8 cellular contexts compared by ENCODE assay signal in the genomic region with DNA sequence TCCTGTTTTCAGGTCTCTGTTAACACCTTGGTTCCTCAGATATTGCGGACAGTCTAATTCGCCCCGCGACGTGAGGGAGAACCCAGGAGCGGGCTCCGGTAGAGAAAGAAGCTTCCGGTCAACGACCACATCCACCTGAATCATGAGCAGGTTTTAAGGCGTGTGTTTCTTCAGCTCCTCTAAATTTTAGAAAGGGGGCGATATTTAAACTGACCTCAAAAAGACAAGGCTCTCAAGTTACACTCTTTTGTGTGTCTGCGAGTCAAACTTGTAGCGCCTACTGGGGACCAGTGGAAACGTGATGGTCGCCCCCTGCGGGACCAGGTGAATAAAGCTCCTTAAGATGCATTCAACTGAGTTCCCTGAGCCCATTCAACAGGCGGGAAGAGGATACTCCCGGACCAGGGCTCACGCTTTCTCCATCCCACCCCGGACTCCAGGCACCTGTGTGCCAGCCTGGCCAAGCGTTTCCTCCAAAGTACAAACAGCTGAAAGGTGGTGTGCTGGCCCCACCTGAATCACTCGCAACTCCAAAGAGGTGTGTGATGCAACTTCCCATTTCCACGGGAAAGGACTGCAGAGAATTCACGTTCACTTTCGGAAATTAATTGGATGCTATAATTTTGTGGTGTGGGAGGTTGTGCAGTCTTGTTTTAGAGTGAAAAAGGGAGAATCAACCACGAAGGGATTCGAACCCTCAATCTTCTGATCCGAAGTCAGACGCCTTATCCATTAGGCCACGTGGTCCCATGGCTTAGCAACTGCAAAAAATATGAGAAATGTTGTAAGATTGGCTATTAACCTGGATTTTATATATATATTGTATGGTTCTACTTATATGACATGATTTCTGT. TPM values are rescaled to one million over a fixed set of nuclear protein-coding genes. Genes with fewer than 3 reads are reported as not detected.
DNase-seq lines count a peak whose midpoint lies in the region; ATAC-seq, FAIRE-seq and TF ChIP-seq lines count a peak whose summit lies in the region.

No MANE protein-coding gene starts in this region.

- in situ Hi-C loops in K562 (cut with MboI) = no loop called here

- no peaks in the 10 kb centered on the region; a peak in 1 of 7 replicates for H3K36me3 Mint-ChIP-seq in H9 (ENCODE audit: insufficient read depth in 1 of 3, low read depth in 3 of 3)
- peaks cover 3% of the 10 kb centered on the region for H3K36me3 Mint-ChIP-seq in T-helper 1 cell treated with Interleukin-12 subunit alpha and Interleukin-12 subunit beta and Interleukin-4 antibody, amounts not matched to agents 30 μg/mL and 1 μg/mL, for 36 hours (ENCODE audit: low read depth)

- H3K9me1 ChIP-seq in K562 (ENCODE audit: control insufficient read depth, insufficient read depth, low read length) = no peaks in the 10 kb centered on the region

- peak; percentile 95 for ATAC-seq in K562

- H3K4ac ChIP-seq in H9 (ENCODE audit: low read depth, low read length) = no peak overlapping the region

- H4K91ac ChIP-seq in H9 (ENCODE audit: insufficient read length, low read depth, low read length) = no peak overlapping the region

- no peak overlapping the region for H3K23ac ChIP-seq in H9 (ENCODE audit: insufficient read length, low read depth, low read length)

- H4K20me1 ChIP-seq in H9 (ENCODE audit: control insufficient read depth, insufficient read depth, insufficient read length) (no peaks in the 10 kb centered on the region), K562 (replicated peaks; ENCODE audit: control insufficient read depth, insufficient read depth, low read length) (no peaks in the 10 kb centered on the region)

- H2BK12ac ChIP-seq in H9 (ENCODE audit: insufficient read length, low read depth, low read length) = no peak overlapping the region

- H3K4me3 Mint-ChIP-seq in H9 = peak overlapping the region; percentile 76 to 97
- peak overlapping the region; percentile 83 for H3K4me3 Mint-ChIP-seq in T-helper 1 cell treated with Interleukin-12 subunit alpha and Interleukin-12 subunit beta and Interleukin-4 antibody, amounts not matched to agents 30 μg/mL and 1 μg/mL, for 36 hours

- BruUV-seq in K562 (replicated peaks; lab: Mats Ljungman, UMichigan) = TSS peak; percentile 100

- H2AK5ac ChIP-seq in H9 (ENCODE audit: insufficient read length, low read length) = no peak overlapping the region

- H3K4me1 Mint-ChIP-seq in H9 = peaks cover 17 to 24% of the 10 kb centered on the region in 2 experiments
- H3K4me1 Mint-ChIP-seq in T-helper 1 cell treated with Interleukin-12 subunit alpha and Interleukin-12 subunit beta and Interleukin-4 antibody, amounts not matched to agents 30 μg/mL and 1 μg/mL, for 36 hours (ENCODE audit: low read depth) = peaks cover 22% of the 10 kb centered on the region

- intact Hi-C loops in K562 (cut with micrococcal nuclease) = loop anchor here (2.0 kb wide), 4 partner anchors 46 to 142 kb away; no protein-coding TSS in a partner anchor

- CTCF ChIA-PET in K562 (lab: Yijun Ruan, JAX; ENCODE audit: low intra/inter-chr PET ratio) = interaction anchor here (0.6 to 0.8 kb wide), 3 partner anchors 18 to 187 kb away, joined by 3 to 5 read pairs (median 3); no protein-coding TSS in a partner anchor

- peak; percentile 50 for DNase-seq in DMS79 (lab: John Stamatoyannopoulos, UW)
- peak; percentile 97 for DNase-seq in H9
- peak; percentile 16 for DNase-seq in NCI-H1092 treated with DMSO at 0.1 percent for 48 hours (lab: John Stamatoyannopoulos, UW)
- peak; percentile 90 to 98 (median 92) for DNase-seq in K562 (ENCODE audit: extremely low read depth in 1 of 4, low spot score in 3 of 4)
- DNase-seq in kidney epithelial cell (ENCODE audit: low read depth) = no peak
- DNase-seq in stimulated activated CD4-positive, alpha-beta T cell treated with anti-CD3 and anti-CD28 coated beads, Interleukin-4, amount 100 ng/mL, for 48 hours (ENCODE audit: low read depth in 2 of 2) = peak; percentile 40
- DNase-seq in occipital lobe (lab: John Stamatoyannopoulos, UW) = no peak

- H4K5ac ChIP-seq in H9 (ENCODE audit: insufficient read length, low read depth, low read length) = no peak overlapping the region

- H3K4me2 ChIP-seq in H9 (ENCODE audit: insufficient read depth, insufficient read length, low read length) (peak overlapping the region; percentile 71), K562 (ENCODE audit: insufficient read depth, low read length) (peak overlapping the region; percentile 98)

- no peaks in the 10 kb centered on the region; a peak in 1 of 5 replicates for H3K9me3 Mint-ChIP-seq in H9
- H3K9me3 Mint-ChIP-seq in T-helper 1 cell treated with Interleukin-12 subunit alpha and Interleukin-12 subunit beta and Interleukin-4 antibody, amounts not matched to agents 30 μg/mL and 1 μg/mL, for 36 hours = no peaks in the 10 kb centered on the region

- H3K18ac ChIP-seq in H9 (ENCODE audit: insufficient read length, low read depth, low read length) = peak overlapping the region; percentile 15

- peak overlapping the region; percentile 72 for H3K27ac ChIP-seq in H9 (ENCODE audit: insufficient read length, low read depth, low read length)
- H3K27ac ChIP-seq in K562 (ENCODE audit: extremely low read depth, low read depth, low read length) = peak overlapping the region; percentile 88

- no peak overlapping the region for H2BK5ac ChIP-seq in H9 (ENCODE audit: insufficient read length, low read length)

- no peaks in the 10 kb centered on the region for H3K36me3 ChIP-seq in K562 (ENCODE audit: control insufficient read depth, insufficient read depth, low read length)
- H3K36me3 ChIP-seq in kidney epithelial cell (ENCODE audit: control insufficient read depth, insufficient read depth, low read length) = no peaks in the 10 kb centered on the region

- H3K27me3 Mint-ChIP-seq in H9 (ENCODE audit: low read depth) = peaks cover 14% of the 10 kb centered on the region
- H3K27me3 Mint-ChIP-seq in T-helper 1 cell treated with Interleukin-12 subunit alpha and Interleukin-12 subunit beta and Interleukin-4 antibody, amounts not matched to agents 30 μg/mL and 1 μg/mL, for 36 hours (ENCODE audit: low read depth) = peaks cover 72% of the 10 kb centered on the region

- no peak overlapping the region for H3K56ac ChIP-seq in H9 (ENCODE audit: insufficient read length, low read depth, low read length)

- peak; percentile 67 for TF ChIP-seq EP300 in K562 (IDR thresholded peaks at IDR 0.05; ENCODE audit: low read length)

- no peak overlapping the region for H2BK20ac ChIP-seq in H9 (ENCODE audit: low read depth, low read length, poor library complexity, severe bottlenecking)

- H3K23me2 ChIP-seq in H9 (ENCODE audit: insufficient read length, low read depth, low read length, poor library complexity, severe bottlenecking) = peaks cover 13% of the 10 kb centered on the region

- H3K27ac Mint-ChIP-seq in H9 = peak overlapping the region; percentile 82 to 98 (median 92); a peak in 6 of 7 replicates
- peak overlapping the region; percentile 74 for H3K27ac Mint-ChIP-seq in T-helper 1 cell treated with Interleukin-12 subunit alpha and Interleukin-12 subunit beta and Interleukin-4 antibody, amounts not matched to agents 30 μg/mL and 1 μg/mL, for 36 hours

- FAIRE-seq in K562 (lab: Jason Lieb, UNC) = peak; percentile 92

- no peak overlapping the region for H3T11ph ChIP-seq in H9 (ENCODE audit: low read length)

- H3K14ac ChIP-seq in H9 (ENCODE audit: insufficient read depth, low read length) = peak overlapping the region; percentile 57; the same call in 1 of the 2 replicates

- peak overlapping the region; percentile 78 for H3K9ac ChIP-seq in H9 (ENCODE audit: extremely low read depth, insufficient read length, low read length)
- peak overlapping the region; percentile 78 to 81; a peak in 3 of 4 replicates for H3K9ac ChIP-seq in K562 (ENCODE audit: insufficient read depth in 1 of 2, low read depth in 2 of 2, low read length in 2 of 2)

- TF ChIP-seq CTCF in H9 (conservative IDR thresholded peaks at IDR 0.05) (peak; percentile 86), K562 (IDR thresholded peaks at IDR 0.05 in 2 of 3, conservative IDR thresholded peaks at IDR 0.05 in 1 of 3; ENCODE audit: insufficient read depth in 2 of 3, low read depth in 1 of 3, low read length in 3 of 3) (peak; percentile 98 to 99 (median 99)), kidney epithelial cell (IDR thresholded peaks at IDR 0.05; ENCODE audit: insufficient read depth, low read length, poor library complexity, severe bottlenecking) (peak; percentile 73)

- H3K79me1 ChIP-seq in H9 (ENCODE audit: insufficient read depth, low read depth, low read length, poor library complexity, severe bottlenecking) = no peaks in the 10 kb centered on the region

- no peak for TF ChIP-seq POLR2A in K562 (conservative IDR thresholded peaks at IDR 0.05)

- no peak overlapping the region for H4K8ac ChIP-seq in H9 (replicated peaks; ENCODE audit: insufficient read length, low read depth, low read length)

- POLR2A ChIA-PET in K562 (lab: Yijun Ruan, JAX) = interaction anchor here (0.6 to 1.9 kb wide), 29 partner anchors 10 to 1409 kb away, joined by 3 to 17 read pairs (median 4); partner anchors contain the start of gene ZSCAN12

- H3K27me3 ChIP-seq in H9 (ENCODE audit: insufficient read depth, low read length) = no peaks in the 10 kb centered on the region
- no peaks in the 10 kb centered on the region for H3K27me3 ChIP-seq in K562 (ENCODE audit: control insufficient read depth in 2 of 2, insufficient read depth in 2 of 2, low read length in 2 of 2)
- no peaks in the 10 kb centered on the region for H3K27me3 ChIP-seq in kidney epithelial cell (ENCODE audit: control insufficient read depth, insufficient read depth, low read length)

- no peak overlapping the region for H2BK15ac ChIP-seq in H9 (ENCODE audit: low read depth, low read length)

- no peak overlapping the region for H2BK120ac ChIP-seq in H9 (ENCODE audit: low read depth, low read length, poor library complexity, severe bottlenecking)

- H3K4me3 ChIP-seq in K562 = peak overlapping the region; percentile 49
- H3K4me3 ChIP-seq in kidney epithelial cell (ENCODE audit: low read depth, low read length) = peak overlapping the region; percentile 45

- H2AFZ ChIP-seq in H9 (ENCODE audit: low read length) (peak overlapping the region; percentile 90), K562 (ENCODE audit: low read depth, low read length) (peak overlapping the region; percentile 95)

- peak; percentile 89 to 90 for TF ChIP-seq RAD21 in K562 (CRISPR knock-in tag; conservative IDR thresholded peaks at IDR 0.05 in 1 of 2, IDR thresholded peaks at IDR 0.05 in 1 of 2)

- WGBS in H9 (ENCODE audit: extremely low coverage, insufficient read length, low lambda C conversion rate) = no CpG with 5 or more reads among the region's 30 CpGs
- WGBS in K562 (ENCODE audit: insufficient coverage, low coverage, missing lambda C conversion rate) = 3% methylated on average over 30 of the region's 30 CpGs

- H3K9me3 ChIP-seq in H9 (ENCODE audit: control insufficient read depth, low read depth, low read length) = no peaks in the 10 kb centered on the region
- H3K9me3 ChIP-seq in K562 (replicated peaks; ENCODE audit: control insufficient read depth, insufficient read depth, low read depth, low read length) = no peaks in the 10 kb centered on the region

- no peaks in the 10 kb centered on the region for H3K79me2 ChIP-seq in H9 (ENCODE audit: insufficient read depth, low read length)
- H3K79me2 ChIP-seq in K562 (ENCODE audit: control insufficient read depth, insufficient read depth, low read length) = no peaks in the 10 kb centered on the region

- no peaks in the 10 kb centered on the region for H3K4me1 ChIP-seq in H9 (ENCODE audit: insufficient read depth, low read length)
- peaks cover 19 to 30% of the 10 kb centered on the region in 2 experiments for H3K4me1 ChIP-seq in K562 (replicated peaks in 1 of 2; ENCODE audit: control insufficient read depth in 2 of 2, insufficient read depth in 2 of 2, low read length in 2 of 2)

RNA-seq across cellular contexts. Expression of gene GPX5, which starts 17.0 kb away (rescaled TPM):
- total RNA-seq in H9 (2021) = not detected in 2 replicates
- not detected in 2 replicates for total RNA-seq in K562 (2011; cell fraction: chromatin; rRNA removed; ENCODE audit: low replicate concordance)
- total RNA-seq in K562 (2011; cell fraction: nucleolus; rRNA removed) = not detected in 2 replicates
- total RNA-seq in K562 (2011; cell fraction: nucleoplasm; rRNA removed) = 0.22 TPM in 1 of 2 replicates, not detected in the other
- total RNA-seq in K562 (2014; rRNA removed) = not detected in 2 replicates
- 0.18 TPM in 1 of 2 replicates, not detected in the other for total RNA-seq in K562 (2014; rRNA removed; fragmentation: Illumina TruSeq; extraction: Trizol)
- not detected in 2 replicates for total RNA-seq in K562 (2015; rRNA removed; fragmentation: Illumina TruSeq; extraction: Trizol)
- total RNA-seq in K562 (2021) = not detected in 2 replicates
- polyA plus RNA-seq in K562 (2011; rRNA removed) = not detected in 2 replicates
- not detected in 2 replicates for polyA plus RNA-seq in K562 (2011; cell fraction: cytosol; rRNA removed)
- not detected in 2 replicates for polyA plus RNA-seq in K562 (2011; cell fraction: nucleus; rRNA removed)
- 0.08 and 1.9 TPM in 2 replicates for polyA plus RNA-seq in K562 (2012)
- not detected in 2 replicates for polyA plus RNA-seq in K562 (2014; fragmentation: Illumina TruSeq; extraction: Trizol)
- polyA plus RNA-seq in K562 (2014; fragmentation: Nextera tagmentation; extraction: Ambion mirVana) = under 1 TPM in 1 of 2 experiments, not detected in 1; 0.15 TPM
- polyA plus RNA-seq in K562 (2014; rRNA removed) = 0.07 TPM in 1 of 2 replicates, not detected in the other
- polyA minus RNA-seq in K562 (2011; rRNA and poly(A)+ RNA removed) = 0.14 TPM in 1 of 2 replicates, not detected in the other
- polyA minus RNA-seq in K562 (2011; cell fraction: cytosol; rRNA and poly(A)+ RNA removed) = not detected in 2 replicates
- not detected in 2 replicates for polyA minus RNA-seq in K562 (2011; cell fraction: nucleus; rRNA and poly(A)+ RNA removed)
- not detected in 2 replicates for total RNA-seq in kidney epithelial cell
- total RNA-seq in occipital lobe = not detected

RNA-seq across cellular contexts. Expression of gene GPX6, which starts 27.1 kb away (rescaled TPM):
- not detected in 2 replicates for total RNA-seq in H9 (2021)
- not detected in 2 replicates for total RNA-seq in K562 (2011; cell fraction: chromatin; rRNA removed; ENCODE audit: low replicate concordance)
- not detected in 2 replicates for total RNA-seq in K562 (2011; cell fraction: nucleolus; rRNA removed)
- total RNA-seq in K562 (2011; cell fraction: nucleoplasm; rRNA removed) = not detected in 2 replicates
- not detected in 2 replicates for total RNA-seq in K562 (2014; rRNA removed)
- total RNA-seq in K562 (2014; rRNA removed; fragmentation: Illumina TruSeq; extraction: Trizol) = not detected in 2 replicates
- not detected in 2 replicates for total RNA-seq in K562 (2015; rRNA removed; fragmentation: Illumina TruSeq; extraction: Trizol)
- not detected in 2 replicates for total RNA-seq in K562 (2021)
- not detected in 2 replicates for polyA plus RNA-seq in K562 (2011; rRNA removed)
- not detected in 2 replicates for polyA plus RNA-seq in K562 (2011; cell fraction: cytosol; rRNA removed)
- not detected in 2 replicates for polyA plus RNA-seq in K562 (2011; cell fraction: nucleus; rRNA removed)
- polyA plus RNA-seq in K562 (2012) = not detected in 2 replicates
- polyA plus RNA-seq in K562 (2014; fragmentation: Illumina TruSeq; extraction: Trizol) = not detected in 2 replicates
- not detected for polyA plus RNA-seq in K562 (2014; fragmentation: Nextera tagmentation; extraction: Ambion mirVana)
- not detected in 2 replicates for polyA plus RNA-seq in K562 (2014; rRNA removed)
- not detected in 2 replicates for polyA minus RNA-seq in K562 (2011; rRNA and poly(A)+ RNA removed)
- not detected in 2 replicates for polyA minus RNA-seq in K562 (2011; cell fraction: cytosol; rRNA and poly(A)+ RNA removed)
- not detected in 2 replicates for polyA minus RNA-seq in K562 (2011; cell fraction: nucleus; rRNA and poly(A)+ RNA removed)
- not detected in 2 replicates for total RNA-seq in kidney epithelial cell
- total RNA-seq in occipital lobe = not detected

Comparison
In these comparisons a context has a peak if more than half of its experiments do, and no peak if none do; other contexts are left out.
1. DNase-seq: peak in DMS79 (single experiment), H9 (single experiment), NCI-H1092 treated with DMSO at 0.1 percent for 48 hours (single experiment), K562 (4 of 4) and stimulated activated CD4-positive, alpha-beta T cell treated with anti-CD3 and anti-CD28 coated beads, Interleukin-4, amount 100 ng/mL, for 48 hours (2 of 2); none in kidney epithelial cell (single experiment) and occipital lobe (single experiment).
2. Peak in every context shown above with its lines, with median percentiles within 50 percentile points of each other: CTCF ChIP-seq.